Comparison of ENCODE assay signal across 12 cellular contexts in genomic region chr5:139566611-139567010, GRCh38. TPM values are rescaled to one million over a fixed set of nuclear protein-coding genes. Genes with fewer than 3 reads are reported as not detected.
DNase-seq lines count a peak whose midpoint lies in the region; ATAC-seq and TF ChIP-seq lines count a peak whose summit lies in the region.
"Had no signal": no experiment of that assay in that cellular context is flagged by ENCODE, and none has a peak within 500 bp of the region (broad histone marks: within the 10 kb centered on the region; RNA-seq: fewer than 3 reads in every experiment).

No MANE protein-coding gene starts in this region.

- H3F3A ChIP-seq in GM23338 (replicated peaks; ENCODE audit: low read depth): peaks cover 18% of the 10 kb centered on the region

- H3K27ac Mint-ChIP-seq in CD4-positive, CD25-positive, alpha-beta regulatory T cell: peak overlapping the region; percentile 89 to 100 (median 93)
- no peak overlapping the region for H3K27ac Mint-ChIP-seq in GM23338
- H3K27ac Mint-ChIP-seq in activated T-helper 1 cell treated with anti-CD3 and anti-CD28 coated beads, Interleukin-12 subunit alpha, Interleukin-12 subunit beta, Interleukin-2, Interleukin-4 antibody, amounts not matched to agents 30 ng/mL and 10 ng/mL and 1 ng/mL, durations not matched to agents 14 hours and 24 hours and 36 hours: peak overlapping the region; percentile 41
- peak overlapping the region; percentile 60 to 98 (median 94) for H3K27ac Mint-ChIP-seq in naive thymus-derived CD4-positive, alpha-beta T cell

- no peak overlapping the region for H3K4me2 ChIP-seq in GM23338

- intact Hi-C loops in activated T-helper 1 cell treated with anti-CD3 and anti-CD28 coated beads, Interleukin-12 subunit alpha, Interleukin-12 subunit beta, Interleukin-2, Interleukin-4 antibody, amounts not matched to agents 30 ng/mL and 10 ng/mL and 1 ng/mL, durations not matched to agents 14 hours and 24 hours and 36 hours (cut with micrococcal nuclease): loop anchor here (10.0 kb wide), 3 partner anchors 838 to 1212 kb away; partner anchors contain the start of genes ANKHD1, ETF1 and KDM3B
- intact Hi-C loops in naive thymus-derived CD4-positive, alpha-beta T cell (cut with micrococcal nuclease): loop anchor here (10.0 kb wide), 4 partner anchors 608 to 1532 kb away; partner anchors contain the start of genes CYSTM1 (in 1 of the 2), ETF1 (in 1 of the 2), FAM13B (in 1 of the 2) and HSPA9 (in 1 of the 2)

- H3K27ac ChIP-seq in CD4-positive, CD25-positive, alpha-beta regulatory T cell (ENCODE audit: insufficient read depth, low read length, poor library complexity, severe bottlenecking): peak overlapping the region; percentile 89
- H3K27ac ChIP-seq in GM23338 (ENCODE audit: low read depth): peak overlapping the region; percentile 64; the same call in 1 of the 2 replicates
- peak overlapping the region; percentile 92 for H3K27ac ChIP-seq in naive thymus-derived CD4-positive, alpha-beta T cell (ENCODE audit: low read depth, low read length)
- H3K27ac ChIP-seq: brain microvascular endothelial cell had no signal

- in situ Hi-C loops in GM13977 (cut with MboI; ENCODE audit: low pct_unique_long_range_greater_than_20kb, low sequenced_read_pairs, unreplicated experiment): no loop called here

- peaks cover 11% of the 10 kb centered on the region for H3K36me3 ChIP-seq in CD4-positive, CD25-positive, alpha-beta regulatory T cell (ENCODE audit: control insufficient read depth, insufficient read depth, low read length)
- no peaks in the 10 kb centered on the region; the same call in 1 of the 2 replicates for H3K36me3 ChIP-seq in GM23338 (ENCODE audit: insufficient read depth)
- H3K36me3 ChIP-seq in naive thymus-derived CD4-positive, alpha-beta T cell (ENCODE audit: control insufficient read depth in 2 of 3, insufficient read depth in 3 of 3, low read length in 3 of 3): peaks cover 0 to 6% (median 0%) of the 10 kb centered on the region in 3 experiments

- H3K79me2 ChIP-seq in GM23338 (replicated peaks; ENCODE audit: insufficient read depth): peaks cover 100% of the 10 kb centered on the region

- CTCF ChIA-PET in naive thymus-derived CD4-positive, alpha-beta T cell (lab: Charles Lee): interaction anchor here (0.6 to 5.4 kb wide), 10 partner anchors 8 to 540 kb away, joined by 3 to 29 read pairs (median 4); no protein-coding TSS in a partner anchor

- peak overlapping the region; percentile 56 to 97 (median 77) for H3K4me3 Mint-ChIP-seq in CD4-positive, CD25-positive, alpha-beta regulatory T cell
- no peak overlapping the region for H3K4me3 Mint-ChIP-seq in GM23338
- no peak overlapping the region for H3K4me3 Mint-ChIP-seq in activated T-helper 1 cell treated with anti-CD3 and anti-CD28 coated beads, Interleukin-12 subunit alpha, Interleukin-12 subunit beta, Interleukin-2, Interleukin-4 antibody, amounts not matched to agents 30 ng/mL and 10 ng/mL and 1 ng/mL, durations not matched to agents 14 hours and 24 hours and 36 hours
- H3K4me3 Mint-ChIP-seq in naive thymus-derived CD4-positive, alpha-beta T cell: peak overlapping the region; percentile 47 to 100 (median 92)

- no peaks in the 10 kb centered on the region for H3K27me3 ChIP-seq in CD4-positive, CD25-positive, alpha-beta regulatory T cell (ENCODE audit: control insufficient read depth, insufficient read depth, low read length)
- H3K27me3 ChIP-seq in GM23338 (ENCODE audit: insufficient read depth): no peaks in the 10 kb centered on the region
- no peaks in the 10 kb centered on the region for H3K27me3 ChIP-seq in naive thymus-derived CD4-positive, alpha-beta T cell (ENCODE audit: control insufficient read depth in 2 of 2, insufficient read depth in 2 of 2, low read length in 2 of 2)
- H3K27me3 ChIP-seq: brain microvascular endothelial cell had no signal

- H3K9me2 ChIP-seq in GM23338 (ENCODE audit: insufficient read depth): no peaks in the 10 kb centered on the region

- H3K9me3 Mint-ChIP-seq in CD4-positive, CD25-positive, alpha-beta regulatory T cell: no peaks in the 10 kb centered on the region
- H3K9me3 Mint-ChIP-seq in GM23338: no peaks in the 10 kb centered on the region
- no peaks in the 10 kb centered on the region for H3K9me3 Mint-ChIP-seq in activated T-helper 1 cell treated with anti-CD3 and anti-CD28 coated beads, Interleukin-12 subunit alpha, Interleukin-12 subunit beta, Interleukin-2, Interleukin-4 antibody, amounts not matched to agents 30 ng/mL and 10 ng/mL and 1 ng/mL, durations not matched to agents 14 hours and 24 hours and 36 hours
- H3K9me3 Mint-ChIP-seq in naive thymus-derived CD4-positive, alpha-beta T cell: peaks cover 0 to 2% (median 0%) of the 10 kb centered on the region in 11 donors

- no peak for DNase-seq in CD4-positive, CD25-positive, alpha-beta regulatory T cell
- DNase-seq in GM23338 (ENCODE audit: low spot score) (no peak), cerebellar nuclear complex (lab: John Stamatoyannopoulos, UW) (no peak), GM13977 (ENCODE audit: low spot score) (no peak)
- no peak for DNase-seq in activated T-helper 1 cell treated with anti-CD3 and anti-CD28 coated beads, Interleukin-12 subunit alpha, Interleukin-12 subunit beta, Interleukin-2, Interleukin-4 antibody, amounts not matched to agents 30 ng/mL and 10 ng/mL and 1 ng/mL, durations not matched to agents 14 hours and 24 hours and 36 hours (ENCODE audit: low spot score)
- DNase-seq in naive thymus-derived CD4-positive, alpha-beta T cell: no peak
- DNase-seq: brain microvascular endothelial cell, DMS79, left cardiac atrium, NCI-H2171 treated with DMSO at 0.1 percent for 48 hours, nucleus accumbens had no signal

- no peak for ATAC-seq in CD4-positive, CD25-positive, alpha-beta regulatory T cell (ENCODE audit: low read depth in 2 of 2)
- ATAC-seq in GM23338 (no peak), GM19455 (IDR thresholded peaks at IDR 0.05; ENCODE audit: unreplicated experiment) (no peak)
- no peak for ATAC-seq in naive thymus-derived CD4-positive, alpha-beta T cell
- ATAC-seq: left cardiac atrium had no signal

- no peaks in the 10 kb centered on the region for H3K27me3 Mint-ChIP-seq in CD4-positive, CD25-positive, alpha-beta regulatory T cell
- peaks cover 4% of the 10 kb centered on the region for H3K27me3 Mint-ChIP-seq in GM23338 (ENCODE audit: insufficient read depth, low read depth, poor library complexity)
- no peaks in the 10 kb centered on the region for H3K27me3 Mint-ChIP-seq in activated T-helper 1 cell treated with anti-CD3 and anti-CD28 coated beads, Interleukin-12 subunit alpha, Interleukin-12 subunit beta, Interleukin-2, Interleukin-4 antibody, amounts not matched to agents 30 ng/mL and 10 ng/mL and 1 ng/mL, durations not matched to agents 14 hours and 24 hours and 36 hours (ENCODE audit: insufficient read depth)
- H3K27me3 Mint-ChIP-seq in naive thymus-derived CD4-positive, alpha-beta T cell: no peaks in the 10 kb centered on the region

- peaks cover 88% of the 10 kb centered on the region for H4K20me1 ChIP-seq in GM23338 (replicated peaks; ENCODE audit: insufficient read depth)

- H3K36me3 Mint-ChIP-seq in CD4-positive, CD25-positive, alpha-beta regulatory T cell: peaks cover 24% of the 10 kb centered on the region
- peaks cover 57% of the 10 kb centered on the region for H3K36me3 Mint-ChIP-seq in GM23338 (ENCODE audit: low read depth)
- H3K36me3 Mint-ChIP-seq in activated T-helper 1 cell treated with anti-CD3 and anti-CD28 coated beads, Interleukin-12 subunit alpha, Interleukin-12 subunit beta, Interleukin-2, Interleukin-4 antibody, amounts not matched to agents 30 ng/mL and 10 ng/mL and 1 ng/mL, durations not matched to agents 14 hours and 24 hours and 36 hours (ENCODE audit: low read depth): peaks cover 35% of the 10 kb centered on the region
- H3K36me3 Mint-ChIP-seq in naive thymus-derived CD4-positive, alpha-beta T cell: peaks cover 0 to 31% (median 13%) of the 10 kb centered on the region in 5 donors

- H3K4me1 ChIP-seq in CD4-positive, CD25-positive, alpha-beta regulatory T cell (ENCODE audit: control insufficient read depth, insufficient read depth, low read length, poor library complexity, severe bottlenecking): peaks cover 86% of the 10 kb centered on the region
- peaks cover 27% of the 10 kb centered on the region for H3K4me1 ChIP-seq in GM23338 (ENCODE audit: insufficient read depth)
- H3K4me1 ChIP-seq in naive thymus-derived CD4-positive, alpha-beta T cell (ENCODE audit: control insufficient read depth in 2 of 2, insufficient read depth in 2 of 2, low read length in 2 of 2): peaks cover 67 to 82% of the 10 kb centered on the region in 2 donors

- no peaks in the 10 kb centered on the region for H3K9me3 ChIP-seq in CD4-positive, CD25-positive, alpha-beta regulatory T cell (ENCODE audit: control insufficient read depth in 2 of 2, low read length in 2 of 2)
- H3K9me3 ChIP-seq in naive thymus-derived CD4-positive, alpha-beta T cell (ENCODE audit: control insufficient read depth in 2 of 3, low read length in 3 of 3): no peaks in the 10 kb centered on the region

- H3K4me1 Mint-ChIP-seq in CD4-positive, CD25-positive, alpha-beta regulatory T cell: peaks cover 23 to 84% (median 50%) of the 10 kb centered on the region in 4 donors
- peaks cover 17% of the 10 kb centered on the region; the same call in 2 of the 3 replicates for H3K4me1 Mint-ChIP-seq in GM23338
- peaks cover 56% of the 10 kb centered on the region for H3K4me1 Mint-ChIP-seq in activated T-helper 1 cell treated with anti-CD3 and anti-CD28 coated beads, Interleukin-12 subunit alpha, Interleukin-12 subunit beta, Interleukin-2, Interleukin-4 antibody, amounts not matched to agents 30 ng/mL and 10 ng/mL and 1 ng/mL, durations not matched to agents 14 hours and 24 hours and 36 hours (ENCODE audit: low read depth)
- H3K4me1 Mint-ChIP-seq in naive thymus-derived CD4-positive, alpha-beta T cell: peaks cover 53 to 84% (median 67%) of the 10 kb centered on the region in 7 donors

- POLR2A ChIA-PET in naive thymus-derived CD4-positive, alpha-beta T cell (lab: Charles Lee): interaction anchor here (0.6 to 7.9 kb wide), 8 partner anchors 8 to 835 kb away, joined by 3 to 120 read pairs (median 3); partner anchors contain the start of gene ANKHD1

- TF ChIP-seq CTCF in GM23338 (conservative IDR thresholded peaks at IDR 0.05; ENCODE audit: low read depth in 2 of 2) (no peak), GM13977 (IDR thresholded peaks at IDR 0.05; ENCODE audit: extremely low read depth, insufficient read depth, missing control alignments) (no peak)

- H3K4me3 ChIP-seq in CD4-positive, CD25-positive, alpha-beta regulatory T cell (ENCODE audit: low read depth, low read length): peak overlapping the region; percentile 81
- no peak overlapping the region for H3K4me3 ChIP-seq in GM23338
- peak overlapping the region; percentile 41 for H3K4me3 ChIP-seq in naive thymus-derived CD4-positive, alpha-beta T cell (ENCODE audit: low read length)

- no peak overlapping the region for H2AFZ ChIP-seq in GM23338

RNA-seq across cellular contexts. Expression of gene UBE2D2, which starts 5.5 kb away (rescaled TPM):
- 181 TPM for total RNA-seq in CD4-positive, CD25-positive, alpha-beta regulatory T cell
- polyA plus RNA-seq in CD4-positive, CD25-positive, alpha-beta regulatory T cell: 100 to 1,000 TPM; 330 to 376 (median 350) TPM
- total RNA-seq in GM23338 (2014; rRNA removed; shearing (Covaris generic)): 101 and 120 TPM in 2 replicates
- polyA plus RNA-seq in GM23338 (2016; fragmentation: Nextera tagmentation; extraction: Ambion mirVana): 166 and 172 TPM in 2 replicates
- total RNA-seq in activated T-helper 1 cell treated with anti-CD3 and anti-CD28 coated beads, Interleukin-12 subunit alpha, Interleukin-12 subunit beta, Interleukin-2, Interleukin-4 antibody, amounts not matched to agents 30 ng/mL and 10 ng/mL and 1 ng/mL, durations not matched to agents 14 hours and 24 hours and 36 hours: 251 and 265 TPM in 2 replicates
- 100 to 1,000 TPM; 145 to 214 (median 184) TPM for total RNA-seq in naive thymus-derived CD4-positive, alpha-beta T cell
- 100 to 1,000 TPM; 320 to 343 TPM for polyA plus RNA-seq in naive thymus-derived CD4-positive, alpha-beta T cell

Comparison
In these comparisons a context has a peak if more than half of its experiments do, and no peak if none do; other contexts are left out.
1. H3K4me3 Mint-ChIP-seq: peak in CD4-positive, CD25-positive, alpha-beta regulatory T cell (4 of 4) and naive thymus-derived CD4-positive, alpha-beta T cell (10 of 10); none in GM23338 (single experiment) and activated T-helper 1 cell treated with anti-CD3 and anti-CD28 coated beads, Interleukin-12 subunit alpha, Interleukin-12 subunit beta, Interleukin-2, Interleukin-4 antibody, amounts not matched to agents 30 ng/mL and 10 ng/mL and 1 ng/mL, durations not matched to agents 14 hours and 24 hours and 36 hours (single experiment).
2. Peak in every context shown above with its lines, with median percentiles within 50 percentile points of each other: H3K27ac ChIP-seq.